In the genomic region with DNA sequence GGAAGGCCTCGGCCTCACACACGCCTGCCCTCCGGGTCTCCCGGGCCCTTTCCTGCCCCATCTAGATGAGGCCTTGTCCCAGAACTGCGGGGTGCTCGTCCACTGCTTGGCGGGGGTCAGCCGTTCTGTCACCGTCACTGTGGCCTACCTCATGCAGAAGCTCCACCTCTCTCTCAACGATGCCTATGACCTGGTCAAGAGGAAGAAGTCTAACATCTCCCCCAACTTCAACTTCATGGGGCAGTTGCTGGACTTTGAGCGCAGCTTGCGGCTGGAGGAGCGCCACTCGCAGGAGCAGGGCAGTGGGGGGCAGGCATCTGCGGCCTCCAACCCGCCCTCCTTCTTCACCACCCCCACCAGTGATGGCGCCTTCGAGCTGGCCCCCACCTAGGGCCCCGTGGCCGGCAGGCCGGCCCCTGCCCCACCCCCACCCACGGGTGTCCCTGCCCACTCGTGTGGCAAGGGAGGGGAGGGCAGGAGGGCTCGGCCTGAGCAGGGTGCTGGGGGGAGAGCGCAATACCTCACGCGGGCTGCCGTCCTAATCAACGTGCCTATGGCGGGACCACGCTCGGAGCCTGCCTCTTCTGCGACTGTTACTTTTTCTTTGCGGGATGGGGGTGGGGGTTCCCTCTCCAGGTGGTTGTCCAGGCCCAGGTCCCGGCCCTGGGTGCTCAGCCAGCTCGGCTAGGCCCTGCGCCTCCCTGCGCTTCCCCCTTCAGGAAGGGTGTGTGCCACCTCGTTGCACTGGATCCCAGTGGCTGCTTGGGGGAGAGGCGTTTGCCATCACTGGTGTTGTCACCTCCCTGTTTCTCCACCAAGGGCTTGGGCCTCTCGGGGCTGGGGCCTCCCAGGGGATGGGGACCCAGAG, we compare ENCODE assay signal across 25 cellular contexts. TPM values are rescaled to one million over a fixed set of nuclear protein-coding genes. Genes with fewer than 3 reads are reported as not detected.
DNase-seq lines count a peak whose midpoint lies in the region; ATAC-seq and TF ChIP-seq lines count a peak whose summit lies in the region.
"Had no signal": no experiment of that assay in that cellular context is flagged by ENCODE, and none has a peak within 500 bp of the region (broad histone marks: within the 10 kb centered on the region; RNA-seq: fewer than 3 reads in every experiment).

No MANE protein-coding gene starts in this region.

- no peaks in the 10 kb centered on the region for H3K79me2 ChIP-seq in PC-3 (ENCODE audit: low read length)

- H3K9me3 ChIP-seq in PC-3 (ENCODE audit: low read length), result no peaks in the 10 kb centered on the region
- no peaks in the 10 kb centered on the region for H3K9me3 ChIP-seq in left lung
- no peaks in the 10 kb centered on the region for H3K9me3 ChIP-seq in sigmoid colon

- POLR2A ChIA-PET in PC-3 (lab: Charles Lee; ENCODE audit: unreplicated experiment), result no interaction called here
- POLR2A ChIA-PET in activated CD4-positive, alpha-beta memory T cell treated with anti-CD3 and anti-CD28 coated beads for 36 hours (lab: Charles Lee), result no interaction called here

- TF ChIP-seq EP300 in sigmoid colon (IDR thresholded peaks at IDR 0.05), result no peak

- no peaks in the 10 kb centered on the region for H3K4me1 Mint-ChIP-seq in activated T-cell treated with anti-CD3 and anti-CD28 coated beads, Interleukin-2, amount 50 U/mL, for 24 hours (ENCODE audit: low read depth)
- H3K4me1 Mint-ChIP-seq in activated T-cell treated with anti-CD3 and anti-CD28 coated beads, Interleukin-2, amount 50 U/mL, for 72 hours (ENCODE audit: low read depth), result no peaks in the 10 kb centered on the region
- H3K4me1 Mint-ChIP-seq in activated CD4-positive, alpha-beta memory T cell treated with anti-CD3 and anti-CD28 coated beads for 36 hours (ENCODE audit: low read depth), result no peaks in the 10 kb centered on the region
- H3K4me1 Mint-ChIP-seq: activated naive CD8-positive, alpha-beta T cell treated with anti-CD3 and anti-CD28 coated beads, Interleukin-2, amount 10 ng/mL, durations not matched to agents 7 days and 5 days; CD8-positive, alpha-beta memory T cell; naive thymus-derived CD8-positive, alpha-beta T cell had no signal

- no peaks in the 10 kb centered on the region for H3K9me3 Mint-ChIP-seq in activated T-cell treated with anti-CD3 and anti-CD28 coated beads, Interleukin-2, amount 50 U/mL, for 24 hours
- no peaks in the 10 kb centered on the region for H3K9me3 Mint-ChIP-seq in activated T-cell treated with anti-CD3 and anti-CD28 coated beads, Interleukin-2, amount 50 U/mL, for 72 hours
- H3K9me3 Mint-ChIP-seq in activated CD4-positive, alpha-beta memory T cell treated with anti-CD3 and anti-CD28 coated beads for 36 hours, result no peaks in the 10 kb centered on the region
- H3K9me3 Mint-ChIP-seq: activated naive CD8-positive, alpha-beta T cell treated with anti-CD3 and anti-CD28 coated beads, Interleukin-2, amount 10 ng/mL, durations not matched to agents 7 days and 5 days; stimulated activated naive CD8-positive, alpha-beta T cell treated with anti-CD3 and anti-CD28 coated beads, Interleukin-15, Interleukin-2, amounts not matched to agents 100 ng/mL and 50 ng/mL, for 24 hours had no signal

- peaks cover 46% of the 10 kb centered on the region for H3K27me3 Mint-ChIP-seq in activated T-cell treated with anti-CD3 and anti-CD28 coated beads, Interleukin-2, amount 50 U/mL, for 24 hours
- peaks cover 22% of the 10 kb centered on the region for H3K27me3 Mint-ChIP-seq in activated T-cell treated with anti-CD3 and anti-CD28 coated beads, Interleukin-2, amount 50 U/mL, for 72 hours (ENCODE audit: low read depth)
- H3K27me3 Mint-ChIP-seq in activated CD4-positive, alpha-beta memory T cell treated with anti-CD3 and anti-CD28 coated beads for 36 hours, result peaks cover 13% of the 10 kb centered on the region

- H3F3A ChIP-seq in PC-3 (ENCODE audit: low read length, unreplicated experiment), result no peaks in the 10 kb centered on the region

- H3K36me3 Mint-ChIP-seq in activated T-cell treated with anti-CD3 and anti-CD28 coated beads, Interleukin-2, amount 50 U/mL, for 24 hours (ENCODE audit: low read depth), result no peaks in the 10 kb centered on the region
- H3K36me3 Mint-ChIP-seq in activated T-cell treated with anti-CD3 and anti-CD28 coated beads, Interleukin-2, amount 50 U/mL, for 72 hours (ENCODE audit: insufficient read depth in 2 of 2), result no peaks in the 10 kb centered on the region
- no peaks in the 10 kb centered on the region for H3K36me3 Mint-ChIP-seq in activated CD4-positive, alpha-beta memory T cell treated with anti-CD3 and anti-CD28 coated beads for 36 hours
- H3K36me3 Mint-ChIP-seq: activated naive CD8-positive, alpha-beta T cell treated with anti-CD3 and anti-CD28 coated beads, Interleukin-2, amount 10 ng/mL, durations not matched to agents 7 days and 5 days; CD8-positive, alpha-beta memory T cell had no signal

- no peak overlapping the region for H3K4me3 ChIP-seq in PC-3 (ENCODE audit: low read length)
- no peak overlapping the region for H3K4me3 ChIP-seq in left lung
- no peak overlapping the region for H3K4me3 ChIP-seq in sigmoid colon
- H3K4me3 ChIP-seq: tibial artery had no signal

- no peak overlapping the region for H3K9ac ChIP-seq in PC-3 (ENCODE audit: low read length)

- H3K4me3 Mint-ChIP-seq in activated T-cell treated with anti-CD3 and anti-CD28 coated beads, Interleukin-2, amount 50 U/mL, for 24 hours, result no peak overlapping the region
- H3K4me3 Mint-ChIP-seq in activated T-cell treated with anti-CD3 and anti-CD28 coated beads, Interleukin-2, amount 50 U/mL, for 72 hours, result no peak overlapping the region
- H3K4me3 Mint-ChIP-seq in activated CD4-positive, alpha-beta memory T cell treated with anti-CD3 and anti-CD28 coated beads for 36 hours, result no peak overlapping the region
- H3K4me3 Mint-ChIP-seq: activated naive CD8-positive, alpha-beta T cell treated with anti-CD3 and anti-CD28 coated beads, Interleukin-2, amount 10 ng/mL, durations not matched to agents 7 days and 5 days; naive thymus-derived CD8-positive, alpha-beta T cell; stimulated activated naive CD8-positive, alpha-beta T cell treated with anti-CD3 and anti-CD28 coated beads, Interleukin-15, Interleukin-2, amounts not matched to agents 100 ng/mL and 50 ng/mL, for 24 hours had no signal

- H3K9me2 ChIP-seq in PC-3 (replicated peaks; ENCODE audit: low read length), result no peaks in the 10 kb centered on the region

- H3K27me3 ChIP-seq in PC-3 (ENCODE audit: low read length) (0 out of 2 replicates have a peak, but pooled peaks cover under 1% of the 10 kb centered on the region), left lung (peaks cover 35 to 51% of the 10 kb centered on the region in 2 donors), sigmoid colon (peaks cover 23 to 41% (median 27%) of the 10 kb centered on the region in 3 donors)

- WGBS in sigmoid colon, 2 donors, result 64 to 70% methylated on average over 41 of the region's 41 CpGs

- H3K27ac ChIP-seq in PC-3 (ENCODE audit: low read length) (no peak overlapping the region), left lung (no peak overlapping the region), sigmoid colon (no peak overlapping the region)
- H3K27ac ChIP-seq: tibial artery had no signal

- DNase-seq in activated T-cell treated with anti-CD3 and anti-CD28 coated beads, Interleukin-2, amount 50 U/mL, for 24 hours, result peak; percentile 15
- DNase-seq in activated T-cell treated with anti-CD3 and anti-CD28 coated beads, Interleukin-2, amount 50 U/mL, for 72 hours, result no peak
- no peak for DNase-seq in PC-3
- peak; percentile 24 to 34 for DNase-seq in left lung
- peak; percentile 46 for DNase-seq in sigmoid colon
- no peak for DNase-seq in activated CD4-positive, alpha-beta memory T cell treated with anti-CD3 and anti-CD28 coated beads for 36 hours
- no peak for DNase-seq in activated CD4-positive, alpha-beta T cell treated with anti-CD3 and anti-CD28 coated beads, Interleukin-2, amount 50 U/mL, for 4 hours
- DNase-seq in stimulated activated CD4-positive, alpha-beta T cell treated with anti-CD3 and anti-CD28 coated beads, Interleukin-2, amount 100 ng/mL, for 24 hours, result no peak
- DNase-seq: activated CD4-positive, alpha-beta T cell treated with anti-CD3 and anti-CD28 coated beads for 1 hour; activated naive CD8-positive, alpha-beta T cell treated with anti-CD3 and anti-CD28 coated beads, Interleukin-2, amount 10 ng/mL, durations not matched to agents 7 days and 5 days; cerebellar nuclear complex; GDM1; midbrain; MV-4-11; NCI-H2171; NK-92 treated with Interleukin-12 subunit alpha and Interleukin-12 subunit beta, amount 100 ng/mL, for 24 hours had no signal

- TF ChIP-seq POLR2A in sigmoid colon (IDR thresholded peaks at IDR 0.05), result no peak

- no peaks in the 10 kb centered on the region for H4K20me1 ChIP-seq in PC-3 (ENCODE audit: low read length)

- no peaks in the 10 kb centered on the region for H3K36me3 ChIP-seq in PC-3 (ENCODE audit: low read depth, low read length)
- H3K36me3 ChIP-seq in left lung, result no peaks in the 10 kb centered on the region
- no peaks in the 10 kb centered on the region for H3K36me3 ChIP-seq in sigmoid colon
- H3K36me3 ChIP-seq: tibial artery had no signal

- H3K4me2 ChIP-seq in PC-3 (ENCODE audit: low read length), result no peak overlapping the region

- no TSS peak for BruUV-seq in PC-3 (replicated peaks; lab: Mats Ljungman, UMichigan)

- H3K4me1 ChIP-seq in PC-3 (ENCODE audit: insufficient read depth, low read length) (no peaks in the 10 kb centered on the region), left lung (peaks cover 0 to 5% of the 10 kb centered on the region in 2 donors), sigmoid colon (peaks cover 0 to 16% (median 14%) of the 10 kb centered on the region in 4 donors)

- no peak for ATAC-seq in activated T-cell treated with anti-CD3 and anti-CD28 coated beads, Interleukin-2, amount 50 U/mL, for 72 hours (replicated peaks in 1 of 2)
- no peak for ATAC-seq in PC-3
- ATAC-seq in left lung, result no peak

- CTCF ChIA-PET in PC-3 (lab: Charles Lee), result no interaction called here
- CTCF ChIA-PET in activated CD4-positive, alpha-beta memory T cell treated with anti-CD3 and anti-CD28 coated beads for 36 hours (lab: Charles Lee), result interaction anchor here (0.6 to 4.4 kb wide), 8 partner anchors 8 to 110 kb away, joined by 3 to 28 read pairs (median 10); no protein-coding TSS in a partner anchor

- no peak overlapping the region for H2AFZ ChIP-seq in PC-3 (ENCODE audit: low read length)

- 0 out of 2 replicates have a peak, but pooled peaks have one; percentile 15 for TF ChIP-seq CTCF in PC-3 (conservative IDR thresholded peaks at IDR 0.05; ENCODE audit: low read depth, low read length)
- no peak for TF ChIP-seq CTCF in left lung (IDR thresholded peaks at IDR 0.05)
- TF ChIP-seq CTCF in sigmoid colon (IDR thresholded peaks at IDR 0.05), result no peak

- intact Hi-C loops in PC-3 (cut with micrococcal nuclease) (no loop called here), left lung (cut with DNase I) (no loop called here), sigmoid colon (cut with DNase I) (loop anchor here (5.0 kb wide), 1 partner anchor 53 kb away; the partner anchor contains the start of gene CCNQ)
- intact Hi-C loops in activated CD4-positive, alpha-beta memory T cell treated with anti-CD3 and anti-CD28 coated beads for 36 hours (cut with micrococcal nuclease), result loop anchor here (5.0 kb wide), 2 partner anchors 43 to 93 kb away; no protein-coding TSS in a partner anchor

- H3K27ac Mint-ChIP-seq in activated T-cell treated with anti-CD3 and anti-CD28 coated beads, Interleukin-2, amount 50 U/mL, for 24 hours, result no peak overlapping the region
- no peak overlapping the region for H3K27ac Mint-ChIP-seq in activated T-cell treated with anti-CD3 and anti-CD28 coated beads, Interleukin-2, amount 50 U/mL, for 72 hours
- no peak overlapping the region for H3K27ac Mint-ChIP-seq in activated CD4-positive, alpha-beta memory T cell treated with anti-CD3 and anti-CD28 coated beads for 36 hours
- H3K27ac Mint-ChIP-seq: activated naive CD8-positive, alpha-beta T cell treated with anti-CD3 and anti-CD28 coated beads, Interleukin-2, amount 10 ng/mL, durations not matched to agents 7 days and 5 days; CD8-positive, alpha-beta memory T cell; naive thymus-derived CD8-positive, alpha-beta T cell; stimulated activated naive CD8-positive, alpha-beta T cell treated with anti-CD3 and anti-CD28 coated beads, Interleukin-15, Interleukin-2, amounts not matched to agents 100 ng/mL and 50 ng/mL, for 24 hours had no signal

RNA-seq across cellular contexts. Expression of gene DUSP9, which starts 3.1 kb away (rescaled TPM):
- not detected for total RNA-seq in activated T-cell treated with anti-CD3 and anti-CD28 coated beads, Interleukin-2, amount 50 U/mL, for 72 hours
- total RNA-seq in PC-3 (2014; rRNA removed) (10.7 and 13.0 TPM in 2 replicates), left lung (under 1 TPM in 1 of 2 donors, not detected in 1; 0.16 TPM), sigmoid colon (not detected)
- polyA plus RNA-seq in sigmoid colon, result under 1 TPM in 1 of 3 donors, not detected in 2; 0.06 TPM
- under 1 TPM; 0.12 to 0.26 TPM for total RNA-seq in activated CD4-positive, alpha-beta memory T cell treated with anti-CD3 and anti-CD28 coated beads for 36 hours
- total RNA-seq: activated naive CD8-positive, alpha-beta T cell treated with anti-CD3 and anti-CD28 coated beads, Interleukin-2, amount 10 ng/mL, durations not matched to agents 7 days and 5 days; fibroblast of villous mesenchyme; left colon; naive thymus-derived CD8-positive, alpha-beta T cell; T-helper 1 cell treated with Interleukin-12 subunit alpha and Interleukin-12 subunit beta and Interleukin-4 antibody, amounts not matched to agents 30 ng/mL and 1 ng/mL, for 36 hours had no signal
- polyA plus RNA-seq: naive thymus-derived CD8-positive, alpha-beta T cell; right cardiac atrium had no signal

RNA-seq across cellular contexts. Expression of gene PNCK, which starts 23.5 kb away (rescaled TPM):
- total RNA-seq in activated T-cell treated with anti-CD3 and anti-CD28 coated beads, Interleukin-2, amount 50 U/mL, for 72 hours, result 1 to 10 TPM in 1 of 2 donors, under 1 TPM in 1; 0.50 to 1.2 TPM
- total RNA-seq in PC-3 (2014; rRNA removed) (1.0 and 3.3 TPM in 2 replicates), left lung (1 to 10 TPM in 1 of 2 donors, not detected in 1; 1.1 TPM), sigmoid colon (100 to 1,000 TPM in 1 of 4 donors, 10 to 100 TPM in 3; 33.9 to 135 (median 64.2) TPM)
- polyA plus RNA-seq in sigmoid colon, result 1 to 10 TPM in 1 of 3 donors, not detected in 2; 4.6 TPM
- under 1 TPM in 1 of 2 experiments, not detected in 1; 0.36 TPM for total RNA-seq in activated CD4-positive, alpha-beta memory T cell treated with anti-CD3 and anti-CD28 coated beads for 36 hours
- total RNA-seq: activated CD8-positive, alpha-beta memory T cell treated with anti-CD3 and anti-CD28 coated beads for 36 hours; CD8-positive, alpha-beta memory T cell; naive thymus-derived CD8-positive, alpha-beta T cell; T-helper 1 cell treated with Interleukin-12 subunit alpha and Interleukin-12 subunit beta and Interleukin-4 antibody, amounts not matched to agents 30 ng/mL and 1 ng/mL, for 36 hours had no signal
- polyA plus RNA-seq: CD8-positive, alpha-beta memory T cell; naive thymus-derived CD8-positive, alpha-beta T cell had no signal

RNA-seq across cellular contexts. Expression of gene SLC6A8, which starts 37.6 kb away (rescaled TPM):
- total RNA-seq in activated T-cell treated with anti-CD3 and anti-CD28 coated beads, Interleukin-2, amount 50 U/mL, for 72 hours, result 1 to 10 TPM; 1.8 to 2.2 TPM
- total RNA-seq in PC-3 (2014; rRNA removed) (45.3 and 52.5 TPM in 2 replicates), left lung (10 to 100 TPM; 10.5 to 11.2 TPM), sigmoid colon (10 to 100 TPM; 31.9 to 60.7 (median 35.1) TPM)
- 100 to 1,000 TPM in 1 of 3 donors, 10 to 100 TPM in 2; 67.9 to 158 (median 70.5) TPM for polyA plus RNA-seq in sigmoid colon
- total RNA-seq in activated CD4-positive, alpha-beta memory T cell treated with anti-CD3 and anti-CD28 coated beads for 36 hours, result 1 to 10 TPM in 1 of 2 experiments, under 1 TPM in 1; 0.95 to 1.3 TPM

RNA-seq across cellular contexts. Expression of gene CCNQ, which starts 51.2 kb away (rescaled TPM):
- 10 to 100 TPM; 16.8 to 20.3 TPM for total RNA-seq in activated T-cell treated with anti-CD3 and anti-CD28 coated beads, Interleukin-2, amount 50 U/mL, for 72 hours
- total RNA-seq in PC-3 (2014; rRNA removed), result 110 and 145 TPM in 2 replicates
- total RNA-seq in left lung, result 10 to 100 TPM; 17.1 to 18.7 TPM
- 10 to 100 TPM; 31.8 to 49.0 (median 39.9) TPM for total RNA-seq in sigmoid colon
- polyA plus RNA-seq in sigmoid colon, result 10 to 100 TPM; 36.7 to 40.8 (median 37.9) TPM
- total RNA-seq in activated CD4-positive, alpha-beta memory T cell treated with anti-CD3 and anti-CD28 coated beads for 36 hours, result 10 to 100 TPM; 18.1 to 18.9 TPM

Comparison
In these comparisons a context has a peak if more than half of its experiments do, and no peak if none do; other contexts are left out.
1. DNase-seq: peak in activated T-cell treated with anti-CD3 and anti-CD28 coated beads, Interleukin-2, amount 50 U/mL, for 24 hours (single experiment), left lung (2 of 2) and sigmoid colon (single experiment); none in activated T-cell treated with anti-CD3 and anti-CD28 coated beads, Interleukin-2, amount 50 U/mL, for 72 hours (0 of 2), PC-3 (single experiment), activated CD4-positive, alpha-beta memory T cell treated with anti-CD3 and anti-CD28 coated beads for 36 hours (single experiment), activated CD4-positive, alpha-beta T cell treated with anti-CD3 and anti-CD28 coated beads, Interleukin-2, amount 50 U/mL, for 4 hours (0 of 2) and stimulated activated CD4-positive, alpha-beta T cell treated with anti-CD3 and anti-CD28 coated beads, Interleukin-2, amount 100 ng/mL, for 24 hours (0 of 2).
2. intact Hi-C loops: an anchor here in sigmoid colon (5.0 kb wide) and activated CD4-positive, alpha-beta memory T cell treated with anti-CD3 and anti-CD28 coated beads for 36 hours (5.0 kb wide); none called in PC-3 and left lung.